Comparison of ENCODE assay signal across 21 cellular contexts in the genomic region with DNA sequence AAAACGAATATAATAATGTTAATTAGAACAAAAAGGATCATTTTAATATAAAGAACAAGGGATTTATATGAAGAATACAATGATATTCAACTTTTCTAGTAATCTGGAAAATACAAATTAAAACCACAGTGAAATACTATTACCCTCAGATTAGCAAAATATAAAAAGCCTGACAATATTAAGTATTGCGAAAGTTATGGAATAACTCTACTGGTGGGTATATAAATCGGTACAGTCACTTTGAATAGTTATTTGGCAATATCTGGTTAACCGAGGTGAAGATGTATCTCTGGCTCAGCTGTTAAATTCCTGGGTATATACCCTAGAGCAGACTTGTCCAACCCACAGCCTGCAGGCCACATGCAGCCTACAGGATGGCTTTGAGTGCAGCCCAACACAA.
"Had no signal": no experiment of that assay in that cellular context is flagged by ENCODE, and none has a peak within 500 bp of the region (broad histone marks: within the 10 kb centered on the region; RNA-seq: fewer than 3 reads in every experiment).

No MANE protein-coding gene starts in this region.

- H3K4me3 ChIP-seq: ascending aorta, coronary artery, dorsolateral prefrontal cortex, left lung, lower lobe of right lung, mucosa of descending colon, thoracic aorta had no signal

- H3K4me1 ChIP-seq: ascending aorta, left lung, lower lobe of right lung had no signal

- H3K27ac ChIP-seq: ascending aorta, coronary artery, dorsolateral prefrontal cortex, left lung, lower lobe of right lung, neutrophil, thoracic aorta, WERI-Rb-1 had no signal

- ATAC-seq: lower lobe of right lung; sciatic nerve; stimulated activated memory B cell treated with anti-CD40 and anti-IgM and Interleukin-4, amounts not matched to agents 10 μg/mL and 1 μg/mL and 100 μg/mL, for 72 hours had no signal

- H3K27me3 ChIP-seq: ascending aorta, dorsolateral prefrontal cortex, left lung, neutrophil had no signal

- H3K9me3 ChIP-seq: ascending aorta, left lung, lower lobe of right lung, mucosa of descending colon, neutrophil, thoracic aorta had no signal

- DNase-seq: activated CD4-positive, alpha-beta T cell treated with anti-CD3 and anti-CD28 coated beads for 48 hours; activated CD4-positive, alpha-beta T cell treated with anti-CD3 and anti-CD28 coated beads, Interleukin-2, amount 50 U/mL, for 48 hours; activated CD8-positive, alpha-beta memory T cell treated with anti-CD3 and anti-CD28 coated beads for 24 hours; activated effector memory CD4-positive, alpha-beta T cell treated with Interleukin-2 at 50 U/mL for 16 hours; activated naive CD4-positive, alpha-beta T cell treated with Interleukin-2 at 50 U/mL for 16 hours; activated naive CD8-positive, alpha-beta T cell treated with anti-CD3 and anti-CD28 coated beads, Interleukin-2, amount 10 ng/mL, durations not matched to agents 7 days and 5 days; dorsolateral prefrontal cortex; effector memory CD4-positive, alpha-beta T cell; left lung; lower lobe of right lung; mucosa of descending colon; stimulated activated CD4-positive, alpha-beta T cell treated with anti-CD3 and anti-CD28 coated beads, Interleukin-4, amount 100 ng/mL, for 4 hours; stimulated activated CD8-positive, alpha-beta memory T cell treated with anti-CD3 and anti-CD28 coated beads, Interleukin-4, amount 100 ng/mL, for 48 hours; T1000; WERI-Rb-1 had no signal
